ENCODE assay signal across 8 cellular contexts in the genomic region with DNA sequence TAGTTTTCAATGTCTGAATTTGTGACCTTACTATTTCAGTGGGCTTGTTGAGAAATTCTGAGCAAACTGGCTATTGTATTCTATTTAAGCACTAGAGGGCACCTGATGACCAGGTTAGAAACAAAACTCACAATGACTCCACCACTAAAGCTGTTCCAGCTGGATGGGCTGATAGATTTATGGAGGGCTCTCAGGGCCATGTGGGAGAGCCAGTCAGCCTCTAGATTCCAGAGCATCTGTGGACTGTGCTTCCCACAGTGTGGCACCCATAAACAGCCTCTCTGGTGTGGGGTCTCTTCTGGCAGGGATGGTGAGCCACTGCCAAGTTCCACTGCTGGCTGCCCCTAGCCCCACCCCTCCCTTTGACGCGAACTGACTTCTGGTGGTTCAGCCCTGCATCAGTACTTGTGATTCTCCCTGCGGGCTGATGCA. TPM values are rescaled to one million over a fixed set of nuclear protein-coding genes. Genes with fewer than 3 reads are reported as not detected.
A peak's percentile ranks its signal among the peaks of the same experiment; 100 is the strongest.
DNase-seq lines count a peak whose midpoint lies in the region; ATAC-seq and TF ChIP-seq lines count a peak whose summit lies in the region.

No MANE protein-coding gene starts in this region.

- TF ChIP-seq CTCF in Loucy (conservative IDR thresholded peaks at IDR 0.05; ENCODE audit: low read length) = peak; percentile 69

- H3K4me3 ChIP-seq in Loucy (ENCODE audit: low read length, poor library complexity, severe bottlenecking) = no peak overlapping the region

- no peaks in the 10 kb centered on the region for H4K20me1 ChIP-seq in Loucy (ENCODE audit: insufficient read depth, low read length, poor library complexity, severe bottlenecking)

- no peaks in the 10 kb centered on the region for H3K36me3 ChIP-seq in Loucy (ENCODE audit: insufficient read depth, low read length)

- H3F3A ChIP-seq in Loucy (ENCODE audit: low read depth) = no peaks in the 10 kb centered on the region

- DNase-seq in DMS114 treated with DMSO at 0.1 percent for 48 hours (lab: John Stamatoyannopoulos, UW; ENCODE audit: unreplicated experiment) (peak; percentile 22), islet precursor cell (peak; percentile 74), cerebellum (ENCODE audit: low spot score) (no peak)
- DNase-seq in activated CD4-positive, alpha-beta T cell treated with anti-CD3 and anti-CD28 coated beads for 4 hours = no peak

- no peak overlapping the region for H3K4me2 ChIP-seq in Loucy (ENCODE audit: low read depth, low read length, poor library complexity, severe bottlenecking)

- H3K9ac ChIP-seq in Loucy (ENCODE audit: low read depth, low read length, poor library complexity, severe bottlenecking) = no peak overlapping the region

- H3K27me3 ChIP-seq in Loucy (ENCODE audit: insufficient read depth, low read length, poor library complexity, severe bottlenecking) = no peaks in the 10 kb centered on the region

- no peak overlapping the region for H2AFZ ChIP-seq in Loucy (ENCODE audit: low read length)

- ATAC-seq in SK-N-SH treated with all-trans-retinoic acid at 6 μM for 48 hours (peak; percentile 62), HG03175 (IDR thresholded peaks at IDR 0.05; ENCODE audit: unreplicated experiment) (no peak), GM21447 (IDR thresholded peaks at IDR 0.05; ENCODE audit: unreplicated experiment) (no peak)

- no peaks in the 10 kb centered on the region for H3K4me1 ChIP-seq in Loucy (ENCODE audit: insufficient read depth, low read length, poor library complexity, severe bottlenecking)

- H3K79me2 ChIP-seq in Loucy (ENCODE audit: insufficient read depth, low read length) = no peaks in the 10 kb centered on the region

- H3K9me3 ChIP-seq in Loucy (ENCODE audit: insufficient read depth, low read depth, low read length) = no peaks in the 10 kb centered on the region

- H3K9me2 ChIP-seq in Loucy (replicated peaks; ENCODE audit: low read depth, low read length) = no peaks in the 10 kb centered on the region

TF ChIP-seq in SK-N-SH treated with all-trans-retinoic acid at 6 μM for 48 hours, 23 proteins besides CTCF, POLR2A, EP300 and RAD21:
- no peak for TF ChIP-seq ZFP30 (CRISPR knock-in tag; IDR thresholded peaks at IDR 0.05)
- TF ChIP-seq ESRRG (CRISPR knock-in tag; IDR thresholded peaks at IDR 0.05) = no peak
- TF ChIP-seq CSRNP3 (CRISPR knock-in tag; IDR thresholded peaks at IDR 0.05) = no peak
- TF ChIP-seq ZC3H10 (CRISPR knock-in tag; IDR thresholded peaks at IDR 0.05) = no peak
- no peak for TF ChIP-seq OSR1 (CRISPR knock-in tag; IDR thresholded peaks at IDR 0.05)
- no peak for TF ChIP-seq ARNTL (CRISPR knock-in tag; IDR thresholded peaks at IDR 0.05; ENCODE audit: borderline replicate concordance, low read depth)
- TF ChIP-seq ZNF70 (CRISPR knock-in tag; IDR thresholded peaks at IDR 0.05) = no peak
- TF ChIP-seq ZNF565 (CRISPR knock-in tag; conservative IDR thresholded peaks at IDR 0.05; ENCODE audit: low read depth) = no peak
- no peak for TF ChIP-seq PPARA (CRISPR knock-in tag; IDR thresholded peaks at IDR 0.05; ENCODE audit: borderline replicate concordance)
- no peak for TF ChIP-seq PATZ1 (CRISPR knock-in tag; IDR thresholded peaks at IDR 0.05; ENCODE audit: borderline replicate concordance)
- TF ChIP-seq, protein P1, sequence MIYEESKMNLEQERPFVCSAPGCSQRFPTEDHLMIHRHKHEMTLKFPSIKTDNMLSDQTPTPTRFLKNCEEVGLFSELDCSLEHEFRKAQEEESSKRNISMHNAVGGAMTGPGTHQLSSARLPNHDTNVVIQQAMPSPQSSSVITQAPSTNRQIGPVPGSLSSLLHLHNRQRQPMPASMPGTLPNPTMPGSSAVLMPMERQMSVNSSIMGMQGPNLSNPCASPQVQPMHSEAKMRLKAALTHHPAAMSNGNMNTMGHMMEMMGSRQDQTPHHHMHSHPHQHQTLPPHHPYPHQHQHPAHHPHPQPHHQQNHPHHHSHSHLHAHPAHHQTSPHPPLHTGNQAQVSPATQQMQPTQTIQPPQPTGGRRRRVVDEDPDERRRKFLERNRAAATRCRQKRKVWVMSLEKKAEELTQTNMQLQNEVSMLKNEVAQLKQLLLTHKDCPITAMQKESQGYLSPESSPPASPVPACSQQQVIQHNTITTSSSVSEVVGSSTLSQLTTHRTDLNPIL (CRISPR knock-in tag; IDR thresholded peaks at IDR 0.05; ENCODE audit: low read depth) = no peak
- TF ChIP-seq CSDC2 (CRISPR knock-in tag; IDR thresholded peaks at IDR 0.05) = no peak
- TF ChIP-seq BACH2 (CRISPR knock-in tag; IDR thresholded peaks at IDR 0.05; ENCODE audit: borderline replicate concordance) = no peak
- TF ChIP-seq SNAI2 (CRISPR knock-in tag; IDR thresholded peaks at IDR 0.05) = no peak
- TF ChIP-seq TSHZ2 (CRISPR knock-in tag; IDR thresholded peaks at IDR 0.05) = no peak
- TF ChIP-seq ZFP3 (CRISPR knock-in tag; IDR thresholded peaks at IDR 0.05) = no peak
- TF ChIP-seq, protein P2, sequence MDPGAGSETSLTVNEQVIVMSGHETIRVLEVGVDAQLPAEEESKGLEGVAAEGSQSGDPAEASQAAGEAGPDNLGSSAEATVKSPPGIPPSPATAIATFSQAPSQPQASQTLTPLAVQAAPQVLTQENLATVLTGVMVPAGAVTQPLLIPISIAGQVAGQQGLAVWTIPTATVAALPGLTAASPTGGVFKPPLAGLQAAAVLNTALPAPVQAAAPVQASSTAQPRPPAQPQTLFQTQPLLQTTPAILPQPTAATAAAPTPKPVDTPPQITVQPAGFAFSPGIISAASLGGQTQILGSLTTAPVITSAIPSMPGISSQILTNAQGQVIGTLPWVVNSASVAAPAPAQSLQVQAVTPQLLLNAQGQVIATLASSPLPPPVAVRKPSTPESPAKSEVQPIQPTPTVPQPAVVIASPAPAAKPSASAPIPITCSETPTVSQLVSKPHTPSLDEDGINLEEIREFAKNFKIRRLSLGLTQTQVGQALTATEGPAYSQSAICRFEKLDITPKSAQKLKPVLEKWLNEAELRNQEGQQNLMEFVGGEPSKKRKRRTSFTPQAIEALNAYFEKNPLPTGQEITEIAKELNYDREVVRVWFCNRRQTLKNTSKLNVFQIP (CRISPR knock-in tag; IDR thresholded peaks at IDR 0.05; ENCODE audit: borderline replicate concordance, low read depth) = no peak

RNA-seq across cellular contexts. Expression of gene C6orf58, which starts 29.2 kb away (rescaled TPM):
- not detected for total RNA-seq in cerebellum

Comparison
In these comparisons a context has a peak if more than half of its experiments do, and no peak if none do; other contexts are left out.
1. DNase-seq: peak in DMS114 treated with DMSO at 0.1 percent for 48 hours (single experiment) and islet precursor cell (single experiment); none in activated CD4-positive, alpha-beta T cell treated with anti-CD3 and anti-CD28 coated beads for 4 hours (0 of 2) and cerebellum (single experiment).